In the genomic region with DNA sequence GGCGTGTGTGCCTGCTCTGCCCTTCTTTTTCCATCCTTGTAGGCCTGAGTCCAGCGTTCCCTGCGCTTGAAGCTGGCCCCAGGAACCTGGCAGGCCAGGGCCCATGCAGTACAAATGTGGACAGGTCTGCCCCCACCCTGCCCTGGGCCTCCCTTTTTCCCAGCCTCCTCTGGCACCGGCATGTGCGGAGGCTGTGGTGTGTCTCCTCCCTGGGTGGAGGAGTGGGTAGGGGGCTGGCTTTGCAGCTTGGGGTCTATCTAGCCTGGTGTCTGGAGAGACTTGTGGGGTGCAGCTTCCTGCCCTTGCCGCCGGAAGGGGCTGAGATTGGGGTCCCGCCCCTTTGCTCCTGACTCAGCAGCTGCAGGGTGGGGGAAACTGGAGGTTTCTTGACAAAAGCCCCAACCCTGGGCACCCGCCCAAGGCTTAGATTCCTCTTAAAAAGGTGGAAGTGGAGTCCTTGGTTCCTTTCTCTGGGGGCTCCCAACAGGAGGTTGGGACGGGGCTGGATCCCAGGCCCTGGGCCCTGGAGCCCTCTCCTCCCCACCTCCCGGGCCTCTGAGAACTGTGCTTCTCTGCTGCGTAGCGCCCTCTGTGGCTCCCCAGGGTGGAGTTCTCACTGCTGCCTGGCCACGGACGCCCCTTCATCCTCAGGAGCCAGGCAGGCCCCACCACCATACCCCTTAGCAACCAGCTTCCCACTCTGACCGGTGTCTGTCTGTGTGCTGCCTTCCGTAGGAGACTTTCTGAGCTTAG, we compare ENCODE assay signal across 10 cellular contexts. TPM values are rescaled to one million over a fixed set of nuclear protein-coding genes. Genes with fewer than 3 reads are reported as not detected.
A peak's percentile ranks its signal among the peaks of the same experiment; 100 is the strongest.
DNase-seq lines count a peak whose midpoint lies in the region; ATAC-seq, FAIRE-seq and TF ChIP-seq lines count a peak whose summit lies in the region.
"Had no signal": no experiment of that assay in that cellular context is flagged by ENCODE, and none has a peak within 500 bp of the region (broad histone marks: within the 10 kb centered on the region; RNA-seq: fewer than 3 reads in every experiment).

No MANE protein-coding gene starts in this region.

- no peaks in the 10 kb centered on the region for H3K27me3 ChIP-seq in CD8-positive, alpha-beta T cell (ENCODE audit: insufficient read depth, low read length)
- no peaks in the 10 kb centered on the region for H3K27me3 ChIP-seq in endodermal cell (ENCODE audit: control insufficient read depth, insufficient read depth, low read length, poor library complexity, severe bottlenecking)

- TF ChIP-seq CTCF in CD8-positive, alpha-beta T cell (IDR thresholded peaks at IDR 0.05): no peak
- TF ChIP-seq CTCF in endodermal cell (conservative IDR thresholded peaks at IDR 0.05): peak; percentile 59

- H3K9me3 ChIP-seq in CD8-positive, alpha-beta T cell (ENCODE audit: low read length): no peaks in the 10 kb centered on the region
- H3K9me3 ChIP-seq in T-helper 17 cell (ENCODE audit: control insufficient read depth, low read length, poor library complexity, severe bottlenecking) (no peaks in the 10 kb centered on the region), endodermal cell (ENCODE audit: control insufficient read depth, low read length) (no peaks in the 10 kb centered on the region)

- H3K36me3 Mint-ChIP-seq in CD8-positive, alpha-beta T cell: no peaks in the 10 kb centered on the region
- H3K36me3 Mint-ChIP-seq in T-helper 17 cell (ENCODE audit: low read depth): no peaks in the 10 kb centered on the region
- no peaks in the 10 kb centered on the region for H3K36me3 Mint-ChIP-seq in endodermal cell (ENCODE audit: low read depth)
- no peaks in the 10 kb centered on the region for H3K36me3 Mint-ChIP-seq in T-helper 2 cell treated with Interferon-gamma antibody and Interleukin-4, amounts not matched to agents 5 μg/mL and 100 μg/mL, for 36 hours (ENCODE audit: low read depth)

- no peaks in the 10 kb centered on the region for H3K36me3 ChIP-seq in CD8-positive, alpha-beta T cell (ENCODE audit: insufficient read depth, low read length)
- H3K36me3 ChIP-seq in endodermal cell (ENCODE audit: control insufficient read depth, insufficient read depth, low read length): no peaks in the 10 kb centered on the region

- no peaks in the 10 kb centered on the region for H3K9me3 Mint-ChIP-seq in CD8-positive, alpha-beta T cell
- H3K9me3 Mint-ChIP-seq in endodermal cell: no peaks in the 10 kb centered on the region
- no peaks in the 10 kb centered on the region for H3K9me3 Mint-ChIP-seq in T-helper 2 cell treated with Interferon-gamma antibody and Interleukin-4, amounts not matched to agents 5 μg/mL and 100 μg/mL, for 36 hours

- 91 to 95% methylated on average over 7 to 17 of the region's 17 CpGs for WGBS in endodermal cell (ENCODE audit: insufficient coverage in 1 of 2, insufficient read length in 1 of 2), 2 experiments

- no peak for FAIRE-seq in GM12892 (lab: Jason Lieb, UNC)

- H3K9ac ChIP-seq in endodermal cell (ENCODE audit: extremely low read depth, low read length, poor library complexity, severe bottlenecking): no peak overlapping the region

- POLR2A ChIA-PET in CD8-positive, alpha-beta T cell (lab: Charles Lee): no interaction called here

- ATAC-seq in CD8-positive, alpha-beta T cell: peak; percentile 67
- ATAC-seq in T-helper 17 cell: peak; percentile 30

- intact Hi-C loops in CD8-positive, alpha-beta T cell (cut with DNase I, micrococcal nuclease): no loop called here
- intact Hi-C loops in posterior vena cava (cut with DNase I): no loop called here

- H3K27ac Mint-ChIP-seq in CD8-positive, alpha-beta T cell: no peak overlapping the region
- H3K27ac Mint-ChIP-seq in T-helper 17 cell: no peak overlapping the region
- no peak overlapping the region for H3K27ac Mint-ChIP-seq in endodermal cell
- no peak overlapping the region for H3K27ac Mint-ChIP-seq in T-helper 2 cell treated with Interferon-gamma antibody and Interleukin-4, amounts not matched to agents 5 μg/mL and 100 μg/mL, for 36 hours

- peak overlapping the region; percentile 22 for H3K4me3 Mint-ChIP-seq in CD8-positive, alpha-beta T cell
- peak overlapping the region; percentile 1 for H3K4me3 Mint-ChIP-seq in T-helper 17 cell
- no peak overlapping the region for H3K4me3 Mint-ChIP-seq in endodermal cell
- H3K4me3 Mint-ChIP-seq in T-helper 2 cell treated with Interferon-gamma antibody and Interleukin-4, amounts not matched to agents 5 μg/mL and 100 μg/mL, for 36 hours: no peak overlapping the region

- CTCF ChIA-PET in CD8-positive, alpha-beta T cell (lab: Charles Lee): interaction anchor here (1.0 to 3.6 kb wide), 4 partner anchors 9 to 105 kb away, joined by 3 to 11 read pairs (median 4); no protein-coding TSS in a partner anchor

- H3K4me1 Mint-ChIP-seq in CD8-positive, alpha-beta T cell (ENCODE audit: low read depth): peaks cover 17% of the 10 kb centered on the region
- peaks cover 23% of the 10 kb centered on the region for H3K4me1 Mint-ChIP-seq in T-helper 17 cell
- peaks cover 2% of the 10 kb centered on the region for H3K4me1 Mint-ChIP-seq in endodermal cell
- H3K4me1 Mint-ChIP-seq in T-helper 2 cell treated with Interferon-gamma antibody and Interleukin-4, amounts not matched to agents 5 μg/mL and 100 μg/mL, for 36 hours (ENCODE audit: low read depth): peaks cover 1% of the 10 kb centered on the region

- no peak overlapping the region for H3K27ac ChIP-seq in CD8-positive, alpha-beta T cell (ENCODE audit: low read depth, low read length)
- H3K27ac ChIP-seq in endodermal cell (ENCODE audit: low read depth, low read length): no peak overlapping the region

- TF ChIP-seq POLR2A in GM12892 (IDR thresholded peaks at IDR 0.05; ENCODE audit: low read depth, low read length): no peak

- no peak overlapping the region for H3K4me3 ChIP-seq in CD8-positive, alpha-beta T cell (ENCODE audit: low read depth, low read length)
- H3K4me3 ChIP-seq in endodermal cell (ENCODE audit: low read length): no peak overlapping the region

- peaks cover 15% of the 10 kb centered on the region for H3K4me1 ChIP-seq in CD8-positive, alpha-beta T cell (ENCODE audit: insufficient read depth, low read length)
- no peaks in the 10 kb centered on the region for H3K4me1 ChIP-seq in endodermal cell (ENCODE audit: control insufficient read depth, insufficient read depth, low read length)

- H3K27me3 Mint-ChIP-seq in CD8-positive, alpha-beta T cell (ENCODE audit: low read depth): no peaks in the 10 kb centered on the region
- no peaks in the 10 kb centered on the region for H3K27me3 Mint-ChIP-seq in T-helper 17 cell
- no peaks in the 10 kb centered on the region for H3K27me3 Mint-ChIP-seq in endodermal cell (ENCODE audit: insufficient read depth)
- no peaks in the 10 kb centered on the region for H3K27me3 Mint-ChIP-seq in T-helper 2 cell treated with Interferon-gamma antibody and Interleukin-4, amounts not matched to agents 5 μg/mL and 100 μg/mL, for 36 hours (ENCODE audit: low read depth)

- peak in 6 of 7 experiments; percentile 18 to 69 (median 47) for DNase-seq in CD8-positive, alpha-beta T cell
- no peak for DNase-seq in T-helper 17 cell
- peak; percentile 74 for DNase-seq in endodermal cell
- peak; percentile 91 for DNase-seq in posterior vena cava (ENCODE audit: low spot score)
- no peak for DNase-seq in hepatic stellate cell (ENCODE audit: low spot score)
- no peak for DNase-seq in T-helper 2 cell treated with Interferon-gamma antibody and Interleukin-4, amounts not matched to agents 5 μg/mL and 100 μg/mL, for 36 hours (ENCODE audit: low spot score)
- DNase-seq in GM12892 (ENCODE audit: insufficient read length): no peak
- DNase-seq in NCI-H345 treated with DMSO at 0.1 percent for 48 hours (lab: John Stamatoyannopoulos, UW; ENCODE audit: unreplicated experiment): no peak
- DNase-seq: activated CD4-positive, alpha-beta T cell treated with anti-CD3 and anti-CD28 coated beads, Interleukin-2, amount 50 U/mL, for 4 hours; NCI-H2029 had no signal

RNA-seq across cellular contexts. Expression of a gene that starts 18.0 kb away (rescaled TPM):
- 10 to 100 TPM; 11.6 to 13.7 TPM for total RNA-seq in CD8-positive, alpha-beta T cell
- total RNA-seq in T-helper 17 cell (10 to 100 TPM in 1 of 2 donors, 1 to 10 TPM in 1; 7.5 to 10.6 TPM), endodermal cell (10 to 100 TPM; 58.3 to 70.6 TPM), posterior vena cava (10 to 100 TPM; 41.5 to 44.7 TPM)
- polyA plus RNA-seq in endodermal cell (2013, experiment 1 of 2): 37.4 TPM
- 33.9 TPM for polyA plus RNA-seq in endodermal cell (2013, experiment 2 of 2)
- polyA plus RNA-seq in GM12892 (2012; ENCODE audit: missing spikeins): 19.7 TPM

Comparison
In these comparisons a context has a peak if more than half of its experiments do, and no peak if none do; other contexts are left out.
1. DNase-seq: peak in CD8-positive, alpha-beta T cell (6 of 7), endodermal cell (single experiment) and posterior vena cava (single experiment); none in T-helper 17 cell (0 of 3), hepatic stellate cell (single experiment), T-helper 2 cell treated with Interferon-gamma antibody and Interleukin-4, amounts not matched to agents 5 μg/mL and 100 μg/mL, for 36 hours (single experiment), GM12892 (single experiment) and NCI-H345 treated with DMSO at 0.1 percent for 48 hours (single experiment).
2. H3K4me3 Mint-ChIP-seq: peak in CD8-positive, alpha-beta T cell (single experiment) and T-helper 17 cell (single experiment); none in endodermal cell (single experiment) and T-helper 2 cell treated with Interferon-gamma antibody and Interleukin-4, amounts not matched to agents 5 μg/mL and 100 μg/mL, for 36 hours (single experiment).